Comparison of ENCODE assay signal across 1 cellular context in the genomic region with DNA sequence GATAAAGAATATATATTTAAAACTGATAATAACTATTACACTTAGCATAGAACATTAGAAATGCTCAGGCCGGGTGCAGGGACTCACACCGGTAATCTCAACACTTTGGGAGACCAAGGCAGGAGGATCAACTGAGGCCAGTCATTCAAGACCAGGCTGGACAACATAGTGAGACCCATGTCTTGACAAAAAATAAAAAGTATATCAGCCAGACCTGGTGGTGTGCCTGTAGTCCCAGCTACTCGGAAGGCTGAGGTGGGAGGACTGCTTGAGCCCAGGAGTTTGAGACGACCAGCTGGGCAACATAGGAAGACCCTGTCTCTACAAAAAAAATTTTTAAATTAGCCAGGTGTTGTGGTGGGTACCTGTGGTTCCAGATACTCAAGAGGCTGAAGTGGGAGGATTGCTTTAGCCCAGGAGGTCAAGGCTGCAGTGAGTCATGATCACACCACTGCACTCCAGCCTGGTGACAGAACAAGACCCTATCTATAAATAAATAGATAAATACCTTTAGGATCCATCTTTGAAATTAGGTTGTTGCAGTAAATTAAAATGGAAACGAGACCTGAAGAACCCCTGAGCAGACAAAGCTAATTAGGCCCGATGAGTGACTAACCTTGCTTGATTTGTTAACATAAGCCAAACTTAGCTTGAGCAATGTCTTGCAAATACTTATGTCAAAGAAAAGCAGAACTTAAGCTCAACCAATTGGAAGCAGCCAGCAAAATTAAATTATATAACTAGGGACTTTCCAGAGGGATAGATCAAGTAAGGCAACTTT.
A peak's percentile ranks its signal among the peaks of the same experiment; 100 is the strongest.
TF ChIP-seq lines count a peak whose summit lies in the region.

No MANE protein-coding gene starts in this region.

TF ChIP-seq in K562, 482 proteins besides CTCF, POLR2A, EP300 and RAD21 (continues in another document):
- TF ChIP-seq SP2 (IDR thresholded peaks at IDR 0.05; ENCODE audit: extremely low read depth, low read depth, low read length, poor library complexity, severe bottlenecking) (no peak), FOXK1 (CRISPR knock-in tag; IDR thresholded peaks at IDR 0.05; ENCODE audit: borderline replicate concordance) (no peak), TAL1 (IDR thresholded peaks at IDR 0.05) (no peak), KLF6 (CRISPR knock-in tag; IDR thresholded peaks at IDR 0.05; ENCODE audit: borderline replicate concordance) (no peak), SPI1 (IDR thresholded peaks at IDR 0.05; ENCODE audit: borderline replicate concordance, low read depth, low read length) (no peak), ZFP1 (CRISPR knock-in tag; IDR thresholded peaks at IDR 0.05) (no peak), ZNF175 (CRISPR knock-in tag; IDR thresholded peaks at IDR 0.05; ENCODE audit: low read depth) (no peak), EGR1 (conservative IDR thresholded peaks at IDR 0.05) (no peak), NFIX (CRISPR knock-in tag; IDR thresholded peaks at IDR 0.05; ENCODE audit: low read depth) (no peak), U2AF1 (optimal IDR thresholded peaks at IDR 0.05; ENCODE audit: low read depth, low read length) (no peak), MECOM (CRISPR knock-in tag; IDR thresholded peaks at IDR 0.05) (no peak), ATF1 (CRISPR knock-in tag; IDR thresholded peaks at IDR 0.05) (no peak), ATF1 (tag; IDR thresholded peaks at IDR 0.05) (no peak), MBD2 (IDR thresholded peaks at IDR 0.05; ENCODE audit: borderline replicate concordance, low read depth) (no peak), ZNF253 (CRISPR knock-in tag; conservative IDR thresholded peaks at IDR 0.05) (no peak), MAFF (IDR thresholded peaks at IDR 0.05; ENCODE audit: low read length) (no peak), SREBF2 (CRISPR knock-in tag; IDR thresholded peaks at IDR 0.05) (no peak), NCOA6 (IDR thresholded peaks at IDR 0.05) (no peak), JUND (IDR thresholded peaks at IDR 0.05; ENCODE audit: borderline replicate concordance, low read depth, low read length) (peak; percentile 52; the same call in 1 of the 2 replicates), JUND (tag; IDR thresholded peaks at IDR 0.05; ENCODE audit: borderline replicate concordance, low read depth, low read length) (peak; percentile 11; the same call in 1 of the 3 replicates)
- TF ChIP-seq, protein P1, sequence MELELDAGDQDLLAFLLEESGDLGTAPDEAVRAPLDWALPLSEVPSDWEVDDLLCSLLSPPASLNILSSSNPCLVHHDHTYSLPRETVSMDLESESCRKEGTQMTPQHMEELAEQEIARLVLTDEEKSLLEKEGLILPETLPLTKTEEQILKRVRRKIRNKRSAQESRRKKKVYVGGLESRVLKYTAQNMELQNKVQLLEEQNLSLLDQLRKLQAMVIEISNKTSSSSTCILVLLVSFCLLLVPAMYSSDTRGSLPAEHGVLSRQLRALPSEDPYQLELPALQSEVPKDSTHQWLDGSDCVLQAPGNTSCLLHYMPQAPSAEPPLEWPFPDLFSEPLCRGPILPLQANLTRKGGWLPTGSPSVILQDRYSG (tag; conservative IDR thresholded peaks at IDR 0.05; ENCODE audit: low read depth): no peak
- TF ChIP-seq, protein P2, sequence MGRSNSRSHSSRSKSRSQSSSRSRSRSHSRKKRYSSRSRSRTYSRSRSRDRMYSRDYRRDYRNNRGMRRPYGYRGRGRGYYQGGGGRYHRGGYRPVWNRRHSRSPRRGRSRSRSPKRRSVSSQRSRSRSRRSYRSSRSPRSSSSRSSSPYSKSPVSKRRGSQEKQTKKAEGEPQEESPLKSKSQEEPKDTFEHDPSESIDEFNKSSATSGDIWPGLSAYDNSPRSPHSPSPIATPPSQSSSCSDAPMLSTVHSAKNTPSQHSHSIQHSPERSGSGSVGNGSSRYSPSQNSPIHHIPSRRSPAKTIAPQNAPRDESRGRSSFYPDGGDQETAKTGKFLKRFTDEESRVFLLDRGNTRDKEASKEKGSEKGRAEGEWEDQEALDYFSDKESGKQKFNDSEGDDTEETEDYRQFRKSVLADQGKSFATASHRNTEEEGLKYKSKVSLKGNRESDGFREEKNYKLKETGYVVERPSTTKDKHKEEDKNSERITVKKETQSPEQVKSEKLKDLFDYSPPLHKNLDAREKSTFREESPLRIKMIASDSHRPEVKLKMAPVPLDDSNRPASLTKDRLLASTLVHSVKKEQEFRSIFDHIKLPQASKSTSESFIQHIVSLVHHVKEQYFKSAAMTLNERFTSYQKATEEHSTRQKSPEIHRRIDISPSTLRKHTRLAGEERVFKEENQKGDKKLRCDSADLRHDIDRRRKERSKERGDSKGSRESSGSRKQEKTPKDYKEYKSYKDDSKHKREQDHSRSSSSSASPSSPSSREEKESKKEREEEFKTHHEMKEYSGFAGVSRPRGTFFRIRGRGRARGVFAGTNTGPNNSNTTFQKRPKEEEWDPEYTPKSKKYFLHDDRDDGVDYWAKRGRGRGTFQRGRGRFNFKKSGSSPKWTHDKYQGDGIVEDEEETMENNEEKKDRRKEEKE (IDR thresholded peaks at IDR 0.05; ENCODE audit: borderline replicate concordance in 1 of 2, control insufficient read depth in 1 of 2, low read depth in 2 of 2, low read length in 1 of 2): no peak
- TF ChIP-seq, protein P3, sequence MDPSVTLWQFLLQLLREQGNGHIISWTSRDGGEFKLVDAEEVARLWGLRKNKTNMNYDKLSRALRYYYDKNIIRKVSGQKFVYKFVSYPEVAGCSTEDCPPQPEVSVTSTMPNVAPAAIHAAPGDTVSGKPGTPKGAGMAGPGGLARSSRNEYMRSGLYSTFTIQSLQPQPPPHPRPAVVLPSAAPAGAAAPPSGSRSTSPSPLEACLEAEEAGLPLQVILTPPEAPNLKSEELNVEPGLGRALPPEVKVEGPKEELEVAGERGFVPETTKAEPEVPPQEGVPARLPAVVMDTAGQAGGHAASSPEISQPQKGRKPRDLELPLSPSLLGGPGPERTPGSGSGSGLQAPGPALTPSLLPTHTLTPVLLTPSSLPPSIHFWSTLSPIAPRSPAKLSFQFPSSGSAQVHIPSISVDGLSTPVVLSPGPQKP (CRISPR knock-in tag; IDR thresholded peaks at IDR 0.05): no peak
- TF ChIP-seq, protein P4, sequence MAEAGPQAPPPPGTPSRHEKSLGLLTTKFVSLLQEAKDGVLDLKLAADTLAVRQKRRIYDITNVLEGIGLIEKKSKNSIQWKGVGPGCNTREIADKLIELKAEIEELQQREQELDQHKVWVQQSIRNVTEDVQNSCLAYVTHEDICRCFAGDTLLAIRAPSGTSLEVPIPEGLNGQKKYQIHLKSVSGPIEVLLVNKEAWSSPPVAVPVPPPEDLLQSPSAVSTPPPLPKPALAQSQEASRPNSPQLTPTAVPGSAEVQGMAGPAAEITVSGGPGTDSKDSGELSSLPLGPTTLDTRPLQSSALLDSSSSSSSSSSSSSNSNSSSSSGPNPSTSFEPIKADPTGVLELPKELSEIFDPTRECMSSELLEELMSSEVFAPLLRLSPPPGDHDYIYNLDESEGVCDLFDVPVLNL (CRISPR knock-in tag; IDR thresholded peaks at IDR 0.05; ENCODE audit: low read depth): no peak
- TF ChIP-seq, protein P5, sequence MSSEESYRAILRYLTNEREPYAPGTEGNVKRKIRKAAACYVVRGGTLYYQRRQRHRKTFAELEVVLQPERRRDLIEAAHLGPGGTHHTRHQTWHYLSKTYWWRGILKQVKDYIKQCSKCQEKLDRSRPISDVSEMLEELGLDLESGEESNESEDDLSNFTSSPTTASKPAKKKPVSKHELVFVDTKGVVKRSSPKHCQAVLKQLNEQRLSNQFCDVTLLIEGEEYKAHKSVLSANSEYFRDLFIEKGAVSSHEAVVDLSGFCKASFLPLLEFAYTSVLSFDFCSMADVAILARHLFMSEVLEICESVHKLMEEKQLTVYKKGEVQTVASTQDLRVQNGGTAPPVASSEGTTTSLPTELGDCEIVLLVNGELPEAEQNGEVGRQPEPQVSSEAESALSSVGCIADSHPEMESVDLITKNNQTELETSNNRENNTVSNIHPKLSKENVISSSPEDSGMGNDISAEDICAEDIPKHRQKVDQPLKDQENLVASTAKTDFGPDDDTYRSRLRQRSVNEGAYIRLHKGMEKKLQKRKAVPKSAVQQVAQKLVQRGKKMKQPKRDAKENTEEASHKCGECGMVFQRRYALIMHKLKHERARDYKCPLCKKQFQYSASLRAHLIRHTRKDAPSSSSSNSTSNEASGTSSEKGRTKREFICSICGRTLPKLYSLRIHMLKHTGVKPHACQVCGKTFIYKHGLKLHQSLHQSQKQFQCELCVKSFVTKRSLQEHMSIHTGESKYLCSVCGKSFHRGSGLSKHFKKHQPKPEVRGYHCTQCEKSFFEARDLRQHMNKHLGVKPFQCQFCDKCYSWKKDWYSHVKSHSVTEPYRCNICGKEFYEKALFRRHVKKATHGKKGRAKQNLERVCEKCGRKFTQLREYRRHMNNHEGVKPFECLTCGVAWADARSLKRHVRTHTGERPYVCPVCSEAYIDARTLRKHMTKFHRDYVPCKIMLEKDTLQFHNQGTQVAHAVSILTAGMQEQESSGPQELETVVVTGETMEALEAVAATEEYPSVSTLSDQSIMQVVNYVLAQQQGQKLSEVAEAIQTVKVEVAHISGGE (CRISPR knock-in tag; IDR thresholded peaks at IDR 0.05): no peak
- TF ChIP-seq, protein P6, sequence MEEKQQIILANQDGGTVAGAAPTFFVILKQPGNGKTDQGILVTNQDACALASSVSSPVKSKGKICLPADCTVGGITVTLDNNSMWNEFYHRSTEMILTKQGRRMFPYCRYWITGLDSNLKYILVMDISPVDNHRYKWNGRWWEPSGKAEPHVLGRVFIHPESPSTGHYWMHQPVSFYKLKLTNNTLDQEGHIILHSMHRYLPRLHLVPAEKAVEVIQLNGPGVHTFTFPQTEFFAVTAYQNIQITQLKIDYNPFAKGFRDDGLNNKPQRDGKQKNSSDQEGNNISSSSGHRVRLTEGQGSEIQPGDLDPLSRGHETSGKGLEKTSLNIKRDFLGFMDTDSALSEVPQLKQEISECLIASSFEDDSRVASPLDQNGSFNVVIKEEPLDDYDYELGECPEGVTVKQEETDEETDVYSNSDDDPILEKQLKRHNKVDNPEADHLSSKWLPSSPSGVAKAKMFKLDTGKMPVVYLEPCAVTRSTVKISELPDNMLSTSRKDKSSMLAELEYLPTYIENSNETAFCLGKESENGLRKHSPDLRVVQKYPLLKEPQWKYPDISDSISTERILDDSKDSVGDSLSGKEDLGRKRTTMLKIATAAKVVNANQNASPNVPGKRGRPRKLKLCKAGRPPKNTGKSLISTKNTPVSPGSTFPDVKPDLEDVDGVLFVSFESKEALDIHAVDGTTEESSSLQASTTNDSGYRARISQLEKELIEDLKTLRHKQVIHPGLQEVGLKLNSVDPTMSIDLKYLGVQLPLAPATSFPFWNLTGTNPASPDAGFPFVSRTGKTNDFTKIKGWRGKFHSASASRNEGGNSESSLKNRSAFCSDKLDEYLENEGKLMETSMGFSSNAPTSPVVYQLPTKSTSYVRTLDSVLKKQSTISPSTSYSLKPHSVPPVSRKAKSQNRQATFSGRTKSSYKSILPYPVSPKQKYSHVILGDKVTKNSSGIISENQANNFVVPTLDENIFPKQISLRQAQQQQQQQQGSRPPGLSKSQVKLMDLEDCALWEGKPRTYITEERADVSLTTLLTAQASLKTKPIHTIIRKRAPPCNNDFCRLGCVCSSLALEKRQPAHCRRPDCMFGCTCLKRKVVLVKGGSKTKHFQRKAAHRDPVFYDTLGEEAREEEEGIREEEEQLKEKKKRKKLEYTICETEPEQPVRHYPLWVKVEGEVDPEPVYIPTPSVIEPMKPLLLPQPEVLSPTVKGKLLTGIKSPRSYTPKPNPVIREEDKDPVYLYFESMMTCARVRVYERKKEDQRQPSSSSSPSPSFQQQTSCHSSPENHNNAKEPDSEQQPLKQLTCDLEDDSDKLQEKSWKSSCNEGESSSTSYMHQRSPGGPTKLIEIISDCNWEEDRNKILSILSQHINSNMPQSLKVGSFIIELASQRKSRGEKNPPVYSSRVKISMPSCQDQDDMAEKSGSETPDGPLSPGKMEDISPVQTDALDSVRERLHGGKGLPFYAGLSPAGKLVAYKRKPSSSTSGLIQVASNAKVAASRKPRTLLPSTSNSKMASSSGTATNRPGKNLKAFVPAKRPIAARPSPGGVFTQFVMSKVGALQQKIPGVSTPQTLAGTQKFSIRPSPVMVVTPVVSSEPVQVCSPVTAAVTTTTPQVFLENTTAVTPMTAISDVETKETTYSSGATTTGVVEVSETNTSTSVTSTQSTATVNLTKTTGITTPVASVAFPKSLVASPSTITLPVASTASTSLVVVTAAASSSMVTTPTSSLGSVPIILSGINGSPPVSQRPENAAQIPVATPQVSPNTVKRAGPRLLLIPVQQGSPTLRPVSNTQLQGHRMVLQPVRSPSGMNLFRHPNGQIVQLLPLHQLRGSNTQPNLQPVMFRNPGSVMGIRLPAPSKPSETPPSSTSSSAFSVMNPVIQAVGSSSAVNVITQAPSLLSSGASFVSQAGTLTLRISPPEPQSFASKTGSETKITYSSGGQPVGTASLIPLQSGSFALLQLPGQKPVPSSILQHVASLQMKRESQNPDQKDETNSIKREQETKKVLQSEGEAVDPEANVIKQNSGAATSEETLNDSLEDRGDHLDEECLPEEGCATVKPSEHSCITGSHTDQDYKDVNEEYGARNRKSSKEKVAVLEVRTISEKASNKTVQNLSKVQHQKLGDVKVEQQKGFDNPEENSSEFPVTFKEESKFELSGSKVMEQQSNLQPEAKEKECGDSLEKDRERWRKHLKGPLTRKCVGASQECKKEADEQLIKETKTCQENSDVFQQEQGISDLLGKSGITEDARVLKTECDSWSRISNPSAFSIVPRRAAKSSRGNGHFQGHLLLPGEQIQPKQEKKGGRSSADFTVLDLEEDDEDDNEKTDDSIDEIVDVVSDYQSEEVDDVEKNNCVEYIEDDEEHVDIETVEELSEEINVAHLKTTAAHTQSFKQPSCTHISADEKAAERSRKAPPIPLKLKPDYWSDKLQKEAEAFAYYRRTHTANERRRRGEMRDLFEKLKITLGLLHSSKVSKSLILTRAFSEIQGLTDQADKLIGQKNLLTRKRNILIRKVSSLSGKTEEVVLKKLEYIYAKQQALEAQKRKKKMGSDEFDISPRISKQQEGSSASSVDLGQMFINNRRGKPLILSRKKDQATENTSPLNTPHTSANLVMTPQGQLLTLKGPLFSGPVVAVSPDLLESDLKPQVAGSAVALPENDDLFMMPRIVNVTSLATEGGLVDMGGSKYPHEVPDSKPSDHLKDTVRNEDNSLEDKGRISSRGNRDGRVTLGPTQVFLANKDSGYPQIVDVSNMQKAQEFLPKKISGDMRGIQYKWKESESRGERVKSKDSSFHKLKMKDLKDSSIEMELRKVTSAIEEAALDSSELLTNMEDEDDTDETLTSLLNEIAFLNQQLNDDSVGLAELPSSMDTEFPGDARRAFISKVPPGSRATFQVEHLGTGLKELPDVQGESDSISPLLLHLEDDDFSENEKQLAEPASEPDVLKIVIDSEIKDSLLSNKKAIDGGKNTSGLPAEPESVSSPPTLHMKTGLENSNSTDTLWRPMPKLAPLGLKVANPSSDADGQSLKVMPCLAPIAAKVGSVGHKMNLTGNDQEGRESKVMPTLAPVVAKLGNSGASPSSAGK (IDR thresholded peaks at IDR 0.05): no peak
- TF ChIP-seq, protein P7, sequence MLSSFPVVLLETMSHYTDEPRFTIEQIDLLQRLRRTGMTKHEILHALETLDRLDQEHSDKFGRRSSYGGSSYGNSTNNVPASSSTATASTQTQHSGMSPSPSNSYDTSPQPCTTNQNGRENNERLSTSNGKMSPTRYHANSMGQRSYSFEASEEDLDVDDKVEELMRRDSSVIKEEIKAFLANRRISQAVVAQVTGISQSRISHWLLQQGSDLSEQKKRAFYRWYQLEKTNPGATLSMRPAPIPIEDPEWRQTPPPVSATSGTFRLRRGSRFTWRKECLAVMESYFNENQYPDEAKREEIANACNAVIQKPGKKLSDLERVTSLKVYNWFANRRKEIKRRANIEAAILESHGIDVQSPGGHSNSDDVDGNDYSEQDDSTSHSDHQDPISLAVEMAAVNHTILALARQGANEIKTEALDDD (IDR thresholded peaks at IDR 0.05): 0 out of 2 replicates have a peak, but pooled peaks have one; percentile 33
